In genomic region chr15:40280260-40281056, GRCh38 we compare ENCODE assay signal across 19 cellular contexts. TPM values are rescaled to one million over a fixed set of nuclear protein-coding genes. Genes with fewer than 3 reads are reported as not detected.
DNase-seq lines count a peak whose midpoint lies in the region; ATAC-seq and TF ChIP-seq lines count a peak whose summit lies in the region.
"Had no signal": no experiment of that assay in that cellular context is flagged by ENCODE, and none has a peak within 500 bp of the region (broad histone marks: within the 10 kb centered on the region; RNA-seq: fewer than 3 reads in every experiment).

No MANE protein-coding gene starts in this region.

- H3K4me3 ChIP-seq in NB4 (ENCODE audit: low read depth, low read length), result no peak overlapping the region
- H3K4me3 ChIP-seq in neural cell (ENCODE audit: low read length), result peak overlapping the region; percentile 55

- TF ChIP-seq POLR2A in NB4 (IDR thresholded peaks at IDR 0.05; ENCODE audit: extremely low read depth, insufficient read length), result no peak

- H3K9ac ChIP-seq in neural cell (ENCODE audit: low read length), result peak overlapping the region; percentile 27
- H3K9ac ChIP-seq: parathyroid adenoma had no signal

- TF ChIP-seq EP300 in neural cell (conservative IDR thresholded peaks at IDR 0.05; ENCODE audit: poor library complexity, severe bottlenecking), result no peak

- no peaks in the 10 kb centered on the region for H3K36me3 Mint-ChIP-seq in glutamatergic neuron (ENCODE audit: unreplicated experiment)
- H3K36me3 Mint-ChIP-seq: IgD-negative memory B cell had no signal

- no peak for TF ChIP-seq RAD21 in neural cell (conservative IDR thresholded peaks at IDR 0.05)

- H3K27ac ChIP-seq in neural cell (ENCODE audit: low read length), result no peak overlapping the region
- H3K27ac ChIP-seq: parathyroid adenoma, spleen had no signal

- peak; percentile 65 for DNase-seq in NCI-H82 (lab: John Stamatoyannopoulos, UW)
- no peak for DNase-seq in NCI-H82 treated with DMSO at 0.1 percent for 48 hours (lab: John Stamatoyannopoulos, UW; ENCODE audit: unreplicated experiment)
- DNase-seq in NB4 (ENCODE audit: low read depth), result peak; percentile 15
- no peak for DNase-seq in glutamatergic neuron
- DNase-seq in NCI-H446 treated with DMSO at 0.1 percent for 48 hours (lab: John Stamatoyannopoulos, UW), result no peak
- DNase-seq: activated CD4-positive, alpha-beta T cell treated with anti-CD3 and anti-CD28 coated beads, Interleukin-2, amount 50 U/mL, for 48 hours; midbrain; NCI-H1105; Right ventricle myocardium superior; spleen; trophoblast cell had no signal

- no peaks in the 10 kb centered on the region for H4K20me1 ChIP-seq in neural cell (ENCODE audit: insufficient read depth)

- H3K9me3 ChIP-seq in neural cell (ENCODE audit: low read length), result no peaks in the 10 kb centered on the region
- H3K9me3 ChIP-seq: spleen had no signal

- H3K4me2 ChIP-seq in neural cell (ENCODE audit: low read length), result peak overlapping the region; percentile 38

- peaks cover 62% of the 10 kb centered on the region for H3K27me3 ChIP-seq in neural cell (ENCODE audit: insufficient read depth, low read depth, low read length)

- no peaks in the 10 kb centered on the region for H3K36me3 ChIP-seq in neural cell (ENCODE audit: insufficient read depth, low read length)
- H3K36me3 ChIP-seq: spleen had no signal

- H3K4me3 Mint-ChIP-seq in glutamatergic neuron (ENCODE audit: unreplicated experiment), result peak overlapping the region; percentile 55

- H2AFZ ChIP-seq in neural cell (ENCODE audit: low read depth, low read length), result no peak overlapping the region
- H2AFZ ChIP-seq: parathyroid adenoma had no signal

- peaks cover 2% of the 10 kb centered on the region for H3K4me1 Mint-ChIP-seq in glutamatergic neuron (ENCODE audit: low read depth, unreplicated experiment)

- H3K27me3 Mint-ChIP-seq in glutamatergic neuron (ENCODE audit: unreplicated experiment), result peaks cover 22% of the 10 kb centered on the region

- TF ChIP-seq CTCF in NB4 (IDR thresholded peaks at IDR 0.05; ENCODE audit: low read depth, low read length) (no peak), glutamatergic neuron (IDR thresholded peaks at IDR 0.05; ENCODE audit: partially characterized antibody, unreplicated experiment) (no peak), neural cell (IDR thresholded peaks at IDR 0.05; ENCODE audit: poor library complexity, severe bottlenecking) (no peak)

- H3K9me2 ChIP-seq in neural cell (ENCODE audit: insufficient read depth, low read length), result no peaks in the 10 kb centered on the region

- no peak overlapping the region for H3K27ac Mint-ChIP-seq in glutamatergic neuron (ENCODE audit: unreplicated experiment)
- H3K27ac Mint-ChIP-seq: IgD-negative memory B cell had no signal

- no peaks in the 10 kb centered on the region for H3F3A ChIP-seq in neural cell (ENCODE audit: insufficient read depth, low read length, poor library complexity, severe bottlenecking)

- no peaks in the 10 kb centered on the region for H3K79me2 ChIP-seq in neural cell (replicated peaks; ENCODE audit: insufficient read depth, low read length)
- H3K79me2 ChIP-seq: parathyroid adenoma had no signal

- no peaks in the 10 kb centered on the region for H3K9me3 Mint-ChIP-seq in glutamatergic neuron (ENCODE audit: unreplicated experiment)
- H3K9me3 Mint-ChIP-seq: IgD-negative memory B cell had no signal

- ATAC-seq in GM21717 (IDR thresholded peaks at IDR 0.05; ENCODE audit: unreplicated experiment), result no peak
- ATAC-seq in GM19452 (IDR thresholded peaks at IDR 0.05; ENCODE audit: unreplicated experiment), result no peak

TF ChIP-seq in neural cell, 6 proteins besides CTCF, POLR2A, EP300 and RAD21:
- no peak for TF ChIP-seq POLR2AphosphoS5 (IDR thresholded peaks at IDR 0.05)
- TF ChIP-seq SMC3 (conservative IDR thresholded peaks at IDR 0.05; ENCODE audit: poor library complexity), result peak; percentile 29
TF ChIP-seq in neural cell: peak in this region for 1.

RNA-seq across cellular contexts. Expression of gene ANKRD63, which starts 2.4 kb away (rescaled TPM):
- total RNA-seq in glutamatergic neuron (ENCODE audit: unreplicated experiment), result not detected
- polyA plus RNA-seq in neural cell, result 2.1 TPM in 1 of 2 replicates, not detected in the other
- not detected in 2 replicates for polyA minus RNA-seq in neural cell
- total RNA-seq: A172, epithelial cell of proximal tubule, kidney epithelial cell, spleen had no signal
- polyA plus RNA-seq: IgD-negative memory B cell, spleen had no signal

RNA-seq across cellular contexts. Expression of gene PLCB2, which starts 27.3 kb away (rescaled TPM):
- total RNA-seq in glutamatergic neuron (ENCODE audit: unreplicated experiment), result 2.6 TPM
- 7.4 and 9.2 TPM in 2 replicates for polyA plus RNA-seq in neural cell
- 3.2 and 4.1 TPM in 2 replicates for polyA minus RNA-seq in neural cell
- total RNA-seq: A172 had no signal

RNA-seq across cellular contexts. Expression of gene PAK6, which starts 41.6 kb away (rescaled TPM):
- total RNA-seq in glutamatergic neuron (ENCODE audit: unreplicated experiment), result not detected
- polyA plus RNA-seq in neural cell, result 32.4 and 38.9 TPM in 2 replicates
- polyA minus RNA-seq in neural cell, result 40.3 and 57.7 TPM in 2 replicates
- polyA plus RNA-seq: IgD-negative memory B cell had no signal

RNA-seq across cellular contexts. Expression of gene INAFM2, which starts 43.0 kb away (rescaled TPM):
- total RNA-seq in glutamatergic neuron (ENCODE audit: unreplicated experiment), result 15.9 TPM
- 14.8 and 15.7 TPM in 2 replicates for polyA plus RNA-seq in neural cell
- polyA minus RNA-seq in neural cell, result 20.4 and 20.7 TPM in 2 replicates

Comparison
In these comparisons a context has a peak if more than half of its experiments do, and no peak if none do; other contexts are left out.
1. DNase-seq: peak in NCI-H82 (single experiment) and NB4 (single experiment); none in NCI-H82 treated with DMSO at 0.1 percent for 48 hours (single experiment), glutamatergic neuron (single experiment) and NCI-H446 treated with DMSO at 0.1 percent for 48 hours (single experiment).